Comparison of ENCODE assay signal across 8 cellular contexts in genomic region chr10:102919237-102919959, GRCh38. TPM values are rescaled to one million over a fixed set of nuclear protein-coding genes. Genes with fewer than 3 reads are reported as not detected.
DNase-seq lines count a peak whose midpoint lies in the region; ATAC-seq, FAIRE-seq and TF ChIP-seq lines count a peak whose summit lies in the region.

No MANE protein-coding gene starts in this region.

- peak overlapping the region; percentile 35; the same call in 1 of the 2 replicates for H3K56ac ChIP-seq in IMR-90 (ENCODE audit: extremely low read depth, insufficient read depth, low read length)

- DNase-seq in BE2C = peak; percentile 40
- peak; percentile 25 for DNase-seq in IMR-90
- peak; percentile 44 to 74 (median 54) for DNase-seq in adrenal gland
- peak; percentile 29 for DNase-seq in small intestine
- no peak for DNase-seq in NCI-H1092 (lab: John Stamatoyannopoulos, UW)
- DNase-seq in medulla oblongata (ENCODE audit: extremely low spot score) = no peak

- TF ChIP-seq CTCF in BE2C (IDR thresholded peaks at IDR 0.05; ENCODE audit: low read depth, low read length) (no peak), IMR-90 (conservative IDR thresholded peaks at IDR 0.05; ENCODE audit: low read depth, low read length) (no peak), adrenal gland (IDR thresholded peaks at IDR 0.05) (no peak)

- FAIRE-seq in small intestine (lab: Jason Lieb, UNC) = no peak

- H3K4me2 ChIP-seq in IMR-90 (ENCODE audit: low read depth, low read length) = peak overlapping the region; percentile 86

- peak overlapping the region; percentile 93 for H3K23ac ChIP-seq in IMR-90 (ENCODE audit: low read depth, low read length)

- peak overlapping the region; percentile 89 for H2AK5ac ChIP-seq in IMR-90 (ENCODE audit: low read depth, low read length)

- dilution Hi-C loops in IMR-90 (cut with HindIII; ENCODE audit: low sequenced_read_pairs, unreplicated experiment) = no loop called here

- H2BK5ac ChIP-seq in IMR-90 (ENCODE audit: low read depth, low read length, poor library complexity, severe bottlenecking) = peak overlapping the region; percentile 85

- WGBS in IMR-90 (ENCODE audit: extremely low coverage in 2 of 2, insufficient read length in 1 of 2), 2 experiments = 17% methylated on average over 43 of the region's 47 CpGs; no CpG with 5 or more reads in 1 of the 2 experiments
- 20 to 60% (median 23%) methylated on average over 3 to 47 of the region's 47 CpGs for WGBS in adrenal gland, 4 donors
- WGBS in small intestine, 3 donors = 27 to 43% (median 42%) methylated on average over 34 to 47 of the region's 47 CpGs

- H3K18ac ChIP-seq in IMR-90 (ENCODE audit: low read depth, low read length) = peak overlapping the region; percentile 20

- peak overlapping the region; percentile 83 for H2AK9ac ChIP-seq in IMR-90 (replicated peaks; ENCODE audit: low read depth, low read length, poor library complexity)

- peak overlapping the region; percentile 43; the same call in 1 of the 2 replicates for H2BK20ac ChIP-seq in IMR-90 (ENCODE audit: low read depth, low read length)

- H4K5ac ChIP-seq in IMR-90 (ENCODE audit: low read depth, low read length) = peak overlapping the region; percentile 15

- H3K9me3 ChIP-seq in BE2C = no peaks in the 10 kb centered on the region
- no peaks in the 10 kb centered on the region for H3K9me3 ChIP-seq in IMR-90 (ENCODE audit: control insufficient read depth, insufficient read depth, low read length)
- H3K9me3 ChIP-seq in adrenal gland (replicated peaks in 1 of 3) = no peaks in the 10 kb centered on the region
- H3K9me3 ChIP-seq in iPS-18a (ENCODE audit: control insufficient read depth, low read depth, low read length) = no peaks in the 10 kb centered on the region
- H3K9me3 ChIP-seq in small intestine (ENCODE audit: control insufficient read depth, low read depth) = no peaks in the 10 kb centered on the region

- peaks cover 28% of the 10 kb centered on the region; the same call in 1 of the 2 replicates for H4K20me1 ChIP-seq in IMR-90 (ENCODE audit: insufficient read depth, low read length)

- H3K14ac ChIP-seq in IMR-90 (replicated peaks; ENCODE audit: low read depth, low read length) = peak overlapping the region; percentile 90

- H3K9me1 ChIP-seq in IMR-90 (ENCODE audit: insufficient read depth, low read length) = peaks cover 3% of the 10 kb centered on the region; the same call in 1 of the 2 replicates

- peak overlapping the region; percentile 99 for H2AFZ ChIP-seq in IMR-90 (replicated peaks; ENCODE audit: low read length, poor library complexity)

- TF ChIP-seq POLR2A in IMR-90 (IDR thresholded peaks at IDR 0.05; ENCODE audit: low read depth, low read length) (no peak), adrenal gland (IDR thresholded peaks at IDR 0.05) (peak in 1 of 2 donors; percentile 26)

- peaks cover 0 to 43% of the 10 kb centered on the region in 2 experiments; a peak in 3 of 4 replicates for H3K79me1 ChIP-seq in IMR-90 (ENCODE audit: low read depth in 1 of 2, low read length in 2 of 2)

- in situ Hi-C loops in IMR-90 (cut with MboI; ENCODE audit: low sequenced_read_pairs) = loop anchor here (5.0 kb wide), 2 partner anchors 143 to 323 kb away; no protein-coding TSS in a partner anchor

- H3K4ac ChIP-seq in IMR-90 (ENCODE audit: low read depth, low read length) = peak overlapping the region; percentile 89

- peak overlapping the region; percentile 84; the same call in 2 of the 3 replicates for H2BK15ac ChIP-seq in IMR-90 (ENCODE audit: low read depth, low read length)

- H3K4me1 ChIP-seq in BE2C (no peaks in the 10 kb centered on the region), IMR-90 (ENCODE audit: control insufficient read depth, insufficient read depth, low read length) (peaks cover 3% of the 10 kb centered on the region; the same call in 1 of the 2 replicates), adrenal gland (replicated peaks in 1 of 2) (peaks cover 33 to 56% of the 10 kb centered on the region in 2 donors), iPS-18a (ENCODE audit: control insufficient read depth, low read depth, low read length) (peaks cover 21% of the 10 kb centered on the region), small intestine (ENCODE audit: control insufficient read depth in 2 of 2, insufficient read depth in 1 of 2, low read depth in 1 of 2, low read length in 1 of 2) (peaks cover 4 to 20% of the 10 kb centered on the region in 2 donors)

- no TSS peak for BruUV-seq in IMR-90 (replicated peaks; lab: Mats Ljungman, UMichigan)

- peak overlapping the region; percentile 71 to 84; a peak in 3 of 4 replicates for H4K8ac ChIP-seq in IMR-90 (ENCODE audit: low read depth in 2 of 2, low read length in 2 of 2)

- H3K4me3 ChIP-seq in BE2C (ENCODE audit: low read depth, low read length) = peak overlapping the region; percentile 84
- peak overlapping the region; percentile 72 for H3K4me3 ChIP-seq in IMR-90 (ENCODE audit: insufficient read depth, low read depth, low read length)
- peak overlapping the region; percentile 44 to 88 (median 77) for H3K4me3 ChIP-seq in adrenal gland
- peak overlapping the region; percentile 92 for H3K4me3 ChIP-seq in iPS-18a (ENCODE audit: low read length)
- H3K4me3 ChIP-seq in small intestine (ENCODE audit: low read depth in 1 of 2, low read length in 2 of 2) = peak overlapping the region; percentile 68 to 73

- peak overlapping the region; percentile 79 for H4K91ac ChIP-seq in IMR-90 (ENCODE audit: insufficient read depth, low read depth, low read length)

- no peak for TF ChIP-seq RAD21 in IMR-90 (IDR thresholded peaks at IDR 0.05; ENCODE audit: low read length)

- no peak for ATAC-seq in IMR-90 (ENCODE audit: low read depth)
- no peak for ATAC-seq in GM21423 (IDR thresholded peaks at IDR 0.05; ENCODE audit: unreplicated experiment)

- CTCF ChIA-PET in IMR-90 (lab: Yijun Ruan, JAX) = interaction anchor here (1.8 kb wide), 1 partner anchor 18 kb away, joined by 6 read pairs; no protein-coding TSS in a partner anchor

- intact Hi-C loops in IMR-90 (cut with micrococcal nuclease) = no loop called here
- intact Hi-C loops in adrenal gland (cut with DNase I) = loop anchor here (5.0 to 10.0 kb wide), 3 partner anchors 148 to 328 kb away; partner anchors contain the start of gene RPEL1 (in 2 of the 2)

- POLR2A ChIA-PET in IMR-90 (lab: Charles Lee; ENCODE audit: unreplicated experiment) = no interaction called here

- peak overlapping the region; percentile 83 for H3K9ac ChIP-seq in IMR-90 (ENCODE audit: low read depth, low read length)
- peak overlapping the region; percentile 77 for H3K9ac ChIP-seq in iPS-18a (ENCODE audit: low read length)

- no peaks in the 10 kb centered on the region for H3K36me3 ChIP-seq in BE2C
- no peaks in the 10 kb centered on the region for H3K36me3 ChIP-seq in IMR-90 (ENCODE audit: control insufficient read depth, insufficient read depth, low read length)
- H3K36me3 ChIP-seq in adrenal gland (replicated peaks in 1 of 2) = no peaks in the 10 kb centered on the region
- H3K36me3 ChIP-seq in iPS-18a (ENCODE audit: control insufficient read depth, low read depth, low read length) = no peaks in the 10 kb centered on the region
- no peaks in the 10 kb centered on the region for H3K36me3 ChIP-seq in small intestine (ENCODE audit: control insufficient read depth in 2 of 2, insufficient read depth in 2 of 2, low read length in 2 of 2)

- H3K27me3 ChIP-seq in BE2C (no peaks in the 10 kb centered on the region), IMR-90 (ENCODE audit: control insufficient read depth, insufficient read depth, low read length) (no peaks in the 10 kb centered on the region), adrenal gland (no peaks in the 10 kb centered on the region), iPS-18a (ENCODE audit: control insufficient read depth, insufficient read depth, low read length) (peaks cover 32% of the 10 kb centered on the region), small intestine (ENCODE audit: control insufficient read depth in 2 of 2, insufficient read depth in 2 of 2, low read length in 2 of 2) (no peaks in the 10 kb centered on the region)

- H2BK120ac ChIP-seq in IMR-90 (ENCODE audit: low read depth, low read length) = peak overlapping the region; percentile 76

- H3K27ac ChIP-seq in IMR-90 (ENCODE audit: insufficient read depth, low read length) (peak overlapping the region; percentile 91), adrenal gland (peak overlapping the region in 3 of 5 donors; percentile 70 to 93 (median 93)), iPS-18a (ENCODE audit: low read length) (no peak overlapping the region), small intestine (ENCODE audit: low read depth in 1 of 2, low read length in 1 of 2) (no peak overlapping the region)

TF ChIP-seq in IMR-90, 13 proteins besides CTCF, POLR2A, EP300 and RAD21:
- TF ChIP-seq SMC3 (IDR thresholded peaks at IDR 0.05; ENCODE audit: low read depth, low read length) = no peak; the same call in 1 of the 2 replicates
- TF ChIP-seq MXI1 (IDR thresholded peaks at IDR 0.05; ENCODE audit: borderline replicate concordance, low read depth, low read length) = peak; percentile 65; the same call in 1 of the 2 replicates
- TF ChIP-seq BHLHE40 (IDR thresholded peaks at IDR 0.05; ENCODE audit: low read depth, low read length) = no peak

RNA-seq across cellular contexts. Expression of gene CNNM2, which starts 1.3 kb away (rescaled TPM):
- 8.9 TPM for polyA plus RNA-seq in BE2C (2012; ENCODE audit: insufficient read depth, insufficient read length, low read depth)
- total RNA-seq in IMR-90 (2012; rRNA removed) (5.6 and 6.4 TPM in 2 replicates), adrenal gland (10 to 100 TPM; 27.6 to 52.0 (median 41.8) TPM)
- polyA plus RNA-seq in IMR-90 (2012; rRNA removed) (4.7 and 5.6 TPM in 2 replicates), adrenal gland (10 to 100 TPM in 1 of 3 donors, 1 to 10 TPM in 2; 5.4 to 28.3 (median 8.3) TPM), small intestine (1 to 10 TPM in 2 of 3 donors, under 1 TPM in 1; 0.45 to 3.3 (median 1.1) TPM)
- polyA plus RNA-seq in IMR-90 (2012; cell fraction: cytosol; rRNA removed) = 4.4 and 9.1 TPM in 2 replicates
- 9.1 and 11.0 TPM in 2 replicates for polyA plus RNA-seq in IMR-90 (2012; cell fraction: nucleus; rRNA removed; ENCODE audit: low replicate concordance)

RNA-seq across cellular contexts. Expression of gene AS3MT, which starts 50.1 kb away (rescaled TPM):
- polyA plus RNA-seq in BE2C (2012; ENCODE audit: insufficient read depth, insufficient read length, low read depth) = 2.4 TPM
- total RNA-seq in IMR-90 (2012; rRNA removed) = 3.6 and 7.5 TPM in 2 replicates
- polyA plus RNA-seq in IMR-90 (2012; rRNA removed) = 2.1 and 2.7 TPM in 2 replicates
- polyA plus RNA-seq in IMR-90 (2012; cell fraction: cytosol; rRNA removed) = 1.5 and 1.6 TPM in 2 replicates
- 0.78 and 4.2 TPM in 2 replicates for polyA plus RNA-seq in IMR-90 (2012; cell fraction: nucleus; rRNA removed; ENCODE audit: low replicate concordance)
- 100 to 1,000 TPM; 177 to 361 (median 286) TPM for total RNA-seq in adrenal gland
- 100 to 1,000 TPM; 275 to 910 (median 281) TPM for polyA plus RNA-seq in adrenal gland
- 1 to 10 TPM; 1.6 to 4.2 (median 3.1) TPM for polyA plus RNA-seq in small intestine

Comparison
In these comparisons a context has a peak if more than half of its experiments do, and no peak if none do; other contexts are left out.
1. DNase-seq: peak in BE2C (single experiment), IMR-90 (single experiment), adrenal gland (7 of 7) and small intestine (single experiment); none in NCI-H1092 (single experiment) and medulla oblongata (single experiment).
2. H3K27ac ChIP-seq: peak in IMR-90 (single experiment) and adrenal gland (3 of 5); none in iPS-18a (single experiment) and small intestine (0 of 2).
3. RNA of gene AS3MT, which starts 50.1 kb away (polyA plus RNA-seq): 275 to 910 TPM in adrenal gland; 1.6 to 4.2 TPM in small intestine and 0.78 to 4.2 TPM in IMR-90; every median in the first group is over 10 times any median in the second.
4. Peak in every context shown above with its lines, with median percentiles within 50 percentile points of each other: H3K4me3 ChIP-seq.